In the genomic region with DNA sequence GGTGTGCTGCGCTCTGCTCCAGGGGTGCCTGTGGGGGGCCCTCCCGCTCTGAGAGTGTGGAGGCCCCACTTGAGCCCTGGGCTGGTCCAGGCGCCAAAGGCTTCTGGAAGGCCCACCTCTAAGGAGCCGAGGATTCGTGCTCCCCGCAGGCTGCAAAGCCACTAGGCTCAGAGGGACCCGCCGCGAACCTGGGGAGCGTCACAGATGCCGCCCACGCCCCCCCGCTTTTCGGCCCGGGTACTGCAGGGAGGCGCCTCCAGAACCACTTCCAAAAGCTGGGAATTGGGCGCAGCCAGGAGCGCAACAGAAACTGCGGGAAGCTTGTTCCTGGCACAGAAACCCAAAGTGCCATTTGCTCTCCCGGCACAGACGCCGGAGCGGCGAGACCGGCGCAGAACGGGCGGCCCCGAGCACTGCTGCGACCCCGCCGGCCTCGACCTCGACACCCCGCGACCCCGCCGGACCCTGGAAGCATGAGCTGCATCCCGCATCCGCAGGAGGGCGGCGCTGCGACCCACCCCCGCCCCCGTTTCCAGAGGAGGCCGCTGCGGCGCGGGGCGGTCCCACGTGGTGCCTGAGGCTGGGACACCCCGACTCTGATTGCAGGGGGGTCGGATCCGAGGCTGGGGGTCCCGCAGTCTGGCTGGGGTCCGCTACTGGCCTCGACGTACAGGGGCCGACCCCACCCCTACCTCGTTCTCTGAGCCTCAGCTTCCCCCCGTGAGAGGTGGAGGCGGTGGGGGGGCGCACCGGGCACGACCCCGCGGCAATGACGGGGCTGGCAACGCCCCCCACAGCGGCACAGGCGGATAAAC, we compare ENCODE assay signal across 1 cellular context.
A peak's percentile ranks its signal among the peaks of the same experiment; 100 is the strongest.
TF ChIP-seq lines count a peak whose summit lies in the region.

No MANE protein-coding gene starts in this region.

TF ChIP-seq in H1, 55 proteins besides CTCF, POLR2A, EP300 and RAD21:
- TF ChIP-seq POLR2AphosphoS5 (IDR thresholded peaks at IDR 0.05; ENCODE audit: low read depth, low read length) (no peak), TBP (IDR thresholded peaks at IDR 0.05; ENCODE audit: low read depth, low read length) (no peak), ATF2 (IDR thresholded peaks at IDR 0.05; ENCODE audit: low read length) (no peak), SUZ12 (IDR thresholded peaks at IDR 0.05; ENCODE audit: low read length) (peak; percentile 66), SP2 (IDR thresholded peaks at IDR 0.05; ENCODE audit: low read length) (no peak), MAX (IDR thresholded peaks at IDR 0.05) (peak; percentile 72), TEAD4 (IDR thresholded peaks at IDR 0.05; ENCODE audit: low read depth, low read length) (no peak), KDM4A (IDR thresholded peaks at IDR 0.05; ENCODE audit: low read depth, low read length, severe bottlenecking) (peak; percentile 73), KDM5A (IDR thresholded peaks at IDR 0.05; ENCODE audit: low read length) (no peak), CTBP2 (IDR thresholded peaks at IDR 0.05; ENCODE audit: borderline replicate concordance, insufficient read depth, insufficient read length, low read length) (no peak), BACH1 (IDR thresholded peaks at IDR 0.05; ENCODE audit: low read length) (no peak), SP4 (IDR thresholded peaks at IDR 0.05; ENCODE audit: low read length) (no peak), NANOG (IDR thresholded peaks at IDR 0.05; ENCODE audit: insufficient read depth, low read depth, low read length, poor library complexity, severe bottlenecking) (no peak), ASH2L (IDR thresholded peaks at IDR 0.05; ENCODE audit: low read length) (peak; percentile 44), BCL11A (IDR thresholded peaks at IDR 0.05; ENCODE audit: low read depth in 2 of 2, low read length in 2 of 2) (no peak), JUN (IDR thresholded peaks at IDR 0.05; ENCODE audit: low read depth, low read length) (no peak), CHD2 (IDR thresholded peaks at IDR 0.05; ENCODE audit: low read length) (no peak), TAF7 (optimal IDR thresholded peaks at IDR 0.05; ENCODE audit: borderline replicate concordance, low read depth, low read length) (no peak), EGR1 (IDR thresholded peaks at IDR 0.05; ENCODE audit: borderline replicate concordance, low read depth, low read length) (no peak), TCF12 (IDR thresholded peaks at IDR 0.05; ENCODE audit: low read depth, low read length) (no peak), SIX5 (IDR thresholded peaks at IDR 0.05; ENCODE audit: low read depth, low read length) (no peak), EZH2 (IDR thresholded peaks at IDR 0.05; ENCODE audit: low read depth, low read length, severe bottlenecking) (peak; percentile 77), RNF2 (IDR thresholded peaks at IDR 0.05; ENCODE audit: borderline replicate concordance, low read depth, low read length, missing control alignments, poor library complexity, severe bottlenecking) (no peak), SIN3A (conservative IDR thresholded peaks at IDR 0.05 in 1 of 2, IDR thresholded peaks at IDR 0.05 in 1 of 2; ENCODE audit: low read depth in 1 of 2, low read length in 2 of 2) (no peak)
- TF ChIP-seq, protein P1, sequence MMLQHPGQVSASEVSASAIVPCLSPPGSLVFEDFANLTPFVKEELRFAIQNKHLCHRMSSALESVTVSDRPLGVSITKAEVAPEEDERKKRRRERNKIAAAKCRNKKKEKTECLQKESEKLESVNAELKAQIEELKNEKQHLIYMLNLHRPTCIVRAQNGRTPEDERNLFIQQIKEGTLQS (IDR thresholded peaks at IDR 0.05; ENCODE audit: insufficient read depth, low read depth, low read length): no peak
- TF ChIP-seq, protein P2, sequence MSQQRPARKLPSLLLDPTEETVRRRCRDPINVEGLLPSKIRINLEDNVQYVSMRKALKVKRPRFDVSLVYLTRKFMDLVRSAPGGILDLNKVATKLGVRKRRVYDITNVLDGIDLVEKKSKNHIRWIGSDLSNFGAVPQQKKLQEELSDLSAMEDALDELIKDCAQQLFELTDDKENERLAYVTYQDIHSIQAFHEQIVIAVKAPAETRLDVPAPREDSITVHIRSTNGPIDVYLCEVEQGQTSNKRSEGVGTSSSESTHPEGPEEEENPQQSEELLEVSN (IDR thresholded peaks at IDR 0.05): peak; percentile 66
